In the genomic region with DNA sequence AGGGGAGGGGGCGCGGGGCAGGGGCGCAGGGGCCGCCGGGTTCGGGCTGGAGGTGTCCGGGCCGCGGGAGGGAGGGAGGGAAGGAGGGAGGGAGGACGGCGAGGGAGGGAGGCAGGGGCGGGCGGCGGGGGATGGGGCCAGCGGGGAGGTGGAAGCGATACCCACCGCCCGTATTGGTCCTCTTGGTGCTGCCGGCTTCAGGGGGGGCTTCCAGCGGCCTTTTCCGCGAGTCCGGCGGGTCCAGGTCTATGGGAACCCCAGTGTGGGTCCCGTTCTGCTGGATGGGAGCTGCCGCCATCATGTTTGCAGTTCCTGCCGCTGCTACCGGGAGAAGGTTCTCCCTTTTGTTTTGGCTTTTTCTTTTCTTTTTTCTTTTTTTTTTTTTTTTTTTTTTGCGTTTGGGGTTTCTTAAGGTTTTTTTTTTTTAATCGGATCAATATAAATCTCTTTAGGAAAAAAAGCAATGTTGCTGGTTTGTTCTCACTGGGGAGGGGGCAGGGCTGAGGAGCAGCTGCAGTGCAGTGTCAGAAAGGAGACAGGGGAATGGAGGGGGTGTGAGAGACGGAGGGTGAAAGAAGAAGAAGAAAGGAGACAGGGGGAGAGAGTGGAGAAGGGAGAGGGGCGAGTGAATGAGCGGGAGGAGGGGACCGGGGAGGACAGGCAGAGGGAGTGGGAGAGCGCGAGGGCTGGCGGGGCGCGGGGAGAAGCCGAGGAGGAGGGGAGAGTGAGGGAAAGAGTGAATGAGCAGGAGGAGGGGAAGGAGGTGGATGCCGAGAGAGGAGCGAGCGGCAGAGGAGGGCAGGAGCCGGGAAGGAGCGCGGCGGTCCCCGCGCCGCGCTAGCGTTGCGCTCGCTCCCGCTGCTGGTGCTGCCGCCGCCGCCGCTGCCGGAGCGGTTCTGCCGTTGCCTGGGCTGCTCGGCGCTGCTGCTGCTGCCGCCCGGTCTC, we compare ENCODE assay signal across 8 cellular contexts. TPM values are rescaled to one million over a fixed set of nuclear protein-coding genes. Genes with fewer than 3 reads are reported as not detected.
DNase-seq lines count a peak whose midpoint lies in the region; ATAC-seq and TF ChIP-seq lines count a peak whose summit lies in the region.

A gene with protein sequence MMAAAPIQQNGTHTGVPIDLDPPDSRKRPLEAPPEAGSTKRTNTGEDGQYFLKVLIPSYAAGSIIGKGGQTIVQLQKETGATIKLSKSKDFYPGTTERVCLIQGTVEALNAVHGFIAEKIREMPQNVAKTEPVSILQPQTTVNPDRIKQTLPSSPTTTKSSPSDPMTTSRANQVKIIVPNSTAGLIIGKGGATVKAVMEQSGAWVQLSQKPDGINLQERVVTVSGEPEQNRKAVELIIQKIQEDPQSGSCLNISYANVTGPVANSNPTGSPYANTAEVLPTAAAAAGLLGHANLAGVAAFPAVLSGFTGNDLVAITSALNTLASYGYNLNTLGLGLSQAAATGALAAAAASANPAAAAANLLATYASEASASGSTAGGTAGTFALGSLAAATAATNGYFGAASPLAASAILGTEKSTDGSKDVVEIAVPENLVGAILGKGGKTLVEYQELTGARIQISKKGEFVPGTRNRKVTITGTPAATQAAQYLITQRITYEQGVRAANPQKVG (minus strand): TSS at position 898 of the 945 bp plus-strand sequence. CDS start 597 bp downstream, at position 301.

- H3K9me3 ChIP-seq in KOPT-K1 (ENCODE audit: insufficient read depth, low read length, poor library complexity, severe bottlenecking) (no peaks in the 10 kb centered on the region), right atrium auricular region (no peaks in the 10 kb centered on the region)

- H3K27me3 Mint-ChIP-seq in activated naive CD8-positive, alpha-beta T cell treated with anti-CD3 and anti-CD28 coated beads, Interleukin-2, amount 10 ng/mL, durations not matched to agents 7 days and 5 days: peaks cover 31% of the 10 kb centered on the region

- no peaks in the 10 kb centered on the region for H3K9me3 Mint-ChIP-seq in activated naive CD8-positive, alpha-beta T cell treated with anti-CD3 and anti-CD28 coated beads, Interleukin-2, amount 10 ng/mL, durations not matched to agents 7 days and 5 days

- H3K4me1 Mint-ChIP-seq in activated naive CD8-positive, alpha-beta T cell treated with anti-CD3 and anti-CD28 coated beads, Interleukin-2, amount 10 ng/mL, durations not matched to agents 7 days and 5 days: no peaks in the 10 kb centered on the region

- ATAC-seq in activated naive CD8-positive, alpha-beta T cell treated with anti-CD3 and anti-CD28 coated beads, Interleukin-2, amount 10 ng/mL, durations not matched to agents 7 days and 5 days (ENCODE audit: low read depth): no peak

- H3K36me3 ChIP-seq in KOPT-K1 (ENCODE audit: insufficient read depth, low read length): no peaks in the 10 kb centered on the region; the same call in 1 of the 2 replicates
- no peaks in the 10 kb centered on the region for H3K36me3 ChIP-seq in right atrium auricular region

- peak within 1 kb of the TSS; percentile 67 for H3K4me3 Mint-ChIP-seq in activated naive CD8-positive, alpha-beta T cell treated with anti-CD3 and anti-CD28 coated beads, Interleukin-2, amount 10 ng/mL, durations not matched to agents 7 days and 5 days

- peak; percentile 32 for DNase-seq in Daoy (ENCODE audit: low read depth)
- DNase-seq in activated naive CD8-positive, alpha-beta T cell treated with anti-CD3 and anti-CD28 coated beads, Interleukin-2, amount 10 ng/mL, durations not matched to agents 7 days and 5 days: peak; percentile 31
- DNase-seq in right atrium auricular region (ENCODE audit: low spot score): no peak
- peak; percentile 27 to 90 (median 51) for DNase-seq in posterior cingulate gyrus
- DNase-seq in UCSD-AML1 (lab: John Stamatoyannopoulos, UW; ENCODE audit: unreplicated experiment): no peak
- DNase-seq in activated CD4-positive, CD25-positive, alpha-beta regulatory T cell (lab: John Stamatoyannopoulos, UW): no peak
- no peak for DNase-seq in NCI-H774 (lab: John Stamatoyannopoulos, UW)

- no peak for TF ChIP-seq CTCF in right atrium auricular region (IDR thresholded peaks at IDR 0.05)

- POLR2A ChIA-PET in activated naive CD8-positive, alpha-beta T cell treated with anti-CD3 and anti-CD28 coated beads, Interleukin-2, amount 10 ng/mL, durations not matched to agents 7 days and 5 days (lab: Charles Lee): interaction anchor here (0.7 kb wide), 1 partner anchor 35 kb away, joined by 5 read pairs; no protein-coding TSS in a partner anchor

- intact Hi-C loops in posterior cingulate gyrus (cut with DNase I): loop anchor here (5.0 kb wide), 1 partner anchor 205 kb away; no protein-coding TSS in a partner anchor

- H3K27ac Mint-ChIP-seq in activated naive CD8-positive, alpha-beta T cell treated with anti-CD3 and anti-CD28 coated beads, Interleukin-2, amount 10 ng/mL, durations not matched to agents 7 days and 5 days: peak within 1 kb of the TSS; percentile 25

- H3K27me3 ChIP-seq in right atrium auricular region: no peaks in the 10 kb centered on the region

- no peaks in the 10 kb centered on the region for H3K36me3 Mint-ChIP-seq in activated naive CD8-positive, alpha-beta T cell treated with anti-CD3 and anti-CD28 coated beads, Interleukin-2, amount 10 ng/mL, durations not matched to agents 7 days and 5 days

- peak within 1 kb of the TSS; percentile 70 for H3K27ac ChIP-seq in KOPT-K1 (ENCODE audit: low read depth, low read length, poor library complexity, severe bottlenecking)
- peak within 1 kb of the TSS; percentile 81 to 87 for H3K27ac ChIP-seq in right atrium auricular region

- no peaks in the 10 kb centered on the region for H3K4me1 ChIP-seq in right atrium auricular region

- peak within 1 kb of the TSS; percentile 62 to 71 for H3K4me3 ChIP-seq in right atrium auricular region

RNA-seq across cellular contexts. Expression of the gene that starts here (rescaled TPM):
- total RNA-seq in Daoy (2014; rRNA removed; shearing (Covaris generic)): 0.65 and 2.4 TPM in 2 replicates
- under 1 TPM; 0.39 to 0.40 TPM for total RNA-seq in activated naive CD8-positive, alpha-beta T cell treated with anti-CD3 and anti-CD28 coated beads, Interleukin-2, amount 10 ng/mL, durations not matched to agents 7 days and 5 days
- total RNA-seq in right atrium auricular region: 1 to 10 TPM in 1 of 2 donors, under 1 TPM in 1; 0.93 to 5.1 TPM

Comparison
In these comparisons a context has a peak if more than half of its experiments do, and no peak if none do; other contexts are left out.
1. Peak in DNase-seq in activated naive CD8-positive, alpha-beta T cell treated with anti-CD3 and anti-CD28 coated beads, Interleukin-2, amount 10 ng/mL, durations not matched to agents 7 days and 5 days; RNA of the gene not detected or under 1 TPM.
2. DNase-seq: peak in Daoy (single experiment) and posterior cingulate gyrus (10 of 10); none in right atrium auricular region (single experiment), UCSD-AML1 (single experiment), activated CD4-positive, CD25-positive, alpha-beta regulatory T cell (0 of 4) and NCI-H774 (single experiment).